In the genomic region with DNA sequence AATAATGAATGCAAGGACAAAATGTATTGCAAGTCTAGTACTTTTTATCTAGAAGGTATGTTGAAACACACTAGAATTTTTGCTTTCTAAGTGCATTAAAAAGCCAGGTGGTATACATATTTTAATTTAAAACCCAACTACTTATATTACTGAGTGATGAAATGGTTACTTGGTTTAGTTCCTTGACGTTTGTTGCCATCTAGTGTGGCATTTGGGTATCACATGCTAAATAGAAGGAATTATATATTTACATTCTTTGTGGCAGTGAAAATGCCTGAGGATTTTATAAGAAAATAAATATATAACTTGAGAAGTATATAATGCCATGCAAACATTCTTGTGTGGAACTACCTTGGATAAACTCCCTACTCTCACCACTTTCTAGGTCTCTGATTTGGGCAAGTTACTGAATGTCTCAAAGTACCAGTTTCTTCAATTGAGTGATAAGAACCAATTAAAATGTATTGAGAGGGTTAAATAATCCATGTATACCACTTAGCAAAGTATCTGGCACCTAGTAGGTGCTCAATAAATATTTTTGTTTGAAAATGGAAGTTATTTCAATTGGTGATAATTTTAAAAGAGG, we compare ENCODE assay signal across 8 cellular contexts.
A peak's percentile ranks its signal among the peaks of the same experiment; 100 is the strongest.
DNase-seq lines count a peak whose midpoint lies in the region; TF ChIP-seq lines count a peak whose summit lies in the region.

No MANE protein-coding gene starts in this region.

- no peak for TF ChIP-seq POLR2A in tibial nerve (IDR thresholded peaks at IDR 0.05)

- TF ChIP-seq CTCF in tibial nerve (IDR thresholded peaks at IDR 0.05), result peak; percentile 65 to 87 (median 71)

- H3K27ac ChIP-seq in tibial nerve, result no peak overlapping the region

- no peaks in the 10 kb centered on the region for H3K4me1 ChIP-seq in tibial nerve

- H3K9me3 ChIP-seq in tibial nerve, result no peaks in the 10 kb centered on the region

- peaks cover 0 to 10% (median 0%) of the 10 kb centered on the region in 3 donors for H3K36me3 ChIP-seq in tibial nerve

- WGBS in tibial nerve, 2 donors, result 0% methylated on average over 1 of the region's 1 CpG

- H3K27me3 ChIP-seq in tibial nerve, result no peaks in the 10 kb centered on the region

- no peak overlapping the region for H3K4me3 ChIP-seq in tibial nerve

- peak; percentile 6 for DNase-seq in activated gamma-delta T cell treated with Interleukin-2 at 50 U/mL for 16 hours
- DNase-seq in activated gamma-delta T cell (lab: John Stamatoyannopoulos, UW), result no peak
- peak; percentile 74 for DNase-seq in HCEC 1CT
- peak; percentile 70 for DNase-seq in NCI-H2227 (lab: John Stamatoyannopoulos, UW; ENCODE audit: unreplicated experiment)
- DNase-seq in amniotic epithelial cell (ENCODE audit: low read depth), result peak; percentile 61
- DNase-seq in iris pigment epithelial cell (ENCODE audit: low read depth), result peak; percentile 68
- DNase-seq in tibial nerve (ENCODE audit: low spot score in 2 of 2), result peak in 1 of 2 donors; percentile 75
- no peak for DNase-seq in activated effector memory CD4-positive, alpha-beta T cell treated with Interleukin-2 at 50 U/mL for 16 hours

- no peak for TF ChIP-seq EP300 in tibial nerve (IDR thresholded peaks at IDR 0.05)

Comparison
In these comparisons a context has a peak if more than half of its experiments do, and no peak if none do; other contexts are left out.
1. DNase-seq: peak in activated gamma-delta T cell treated with Interleukin-2 at 50 U/mL for 16 hours (single experiment), HCEC 1CT (single experiment), NCI-H2227 (single experiment), amniotic epithelial cell (single experiment) and iris pigment epithelial cell (single experiment); none in activated gamma-delta T cell (single experiment) and activated effector memory CD4-positive, alpha-beta T cell treated with Interleukin-2 at 50 U/mL for 16 hours (single experiment).